Comparison of ENCODE assay signal across 8 cellular contexts in the genomic region with DNA sequence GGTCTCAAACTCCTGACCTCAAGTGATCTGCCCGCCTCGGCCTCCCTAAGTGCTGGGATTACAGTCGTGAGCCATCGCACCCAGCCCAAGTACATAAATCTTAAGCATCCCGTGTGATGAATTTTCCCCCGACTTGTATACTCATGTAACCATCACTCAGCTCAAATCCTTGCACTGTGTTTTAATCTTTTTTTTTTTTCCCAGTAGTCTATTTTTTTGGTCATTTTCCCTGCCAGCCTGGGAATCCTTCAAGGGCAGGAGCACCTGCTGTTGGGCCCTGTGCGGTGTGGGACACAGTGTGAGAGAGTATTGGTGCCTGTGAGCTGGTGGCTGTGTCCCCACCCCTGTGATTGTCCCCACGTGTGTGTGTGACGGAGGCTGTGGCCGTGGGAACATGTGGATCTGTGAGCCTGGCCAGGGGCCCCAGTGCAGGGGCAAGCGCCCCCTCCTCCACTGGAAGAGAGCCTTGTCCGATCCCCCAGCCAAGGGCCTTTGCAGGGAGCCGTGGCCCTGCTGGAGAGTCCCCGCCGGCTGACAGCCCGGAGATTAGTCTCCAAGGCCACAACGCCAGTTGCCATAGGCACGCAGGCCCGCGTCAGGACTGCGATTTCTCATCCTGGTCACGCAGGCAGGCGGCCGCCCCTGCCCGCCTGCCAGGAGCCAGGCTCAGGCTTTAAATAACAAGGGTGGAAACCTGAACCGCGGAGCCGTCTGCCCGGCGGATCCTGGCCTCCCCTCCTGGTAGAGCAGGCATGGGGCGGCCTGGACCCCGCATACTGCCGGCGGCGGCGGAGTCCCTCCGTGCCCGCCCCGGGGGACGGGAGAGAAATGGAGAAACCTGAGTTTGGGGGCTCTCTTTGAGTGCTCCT. TPM values are rescaled to one million over a fixed set of nuclear protein-coding genes. Genes with fewer than 3 reads are reported as not detected.
DNase-seq lines count a peak whose midpoint lies in the region; ATAC-seq and TF ChIP-seq lines count a peak whose summit lies in the region.

No MANE protein-coding gene starts in this region.

- no peaks in the 10 kb centered on the region for H4K20me1 ChIP-seq in osteoblast (ENCODE audit: insufficient read depth, low read length)

- H3K36me3 ChIP-seq in cardiac muscle cell (no peaks in the 10 kb centered on the region), osteoblast (ENCODE audit: insufficient read depth, low read length) (no peaks in the 10 kb centered on the region)

- peaks cover 56% of the 10 kb centered on the region for H3K4me1 ChIP-seq in cardiac muscle cell (ENCODE audit: low read depth)
- peaks cover 80% of the 10 kb centered on the region for H3K4me1 ChIP-seq in osteoblast (ENCODE audit: insufficient read depth, low read length)

- H3K79me2 ChIP-seq in osteoblast (ENCODE audit: insufficient read depth, low read length) = peaks cover 39% of the 10 kb centered on the region

- H3K4me2 ChIP-seq in osteoblast (ENCODE audit: insufficient read depth, low read length) = peak overlapping the region; percentile 79

- no peaks in the 10 kb centered on the region for H3K9me3 ChIP-seq in cardiac muscle cell (ENCODE audit: low read depth)
- H3K9me3 ChIP-seq in osteoblast (ENCODE audit: low read depth, low read length) = no peaks in the 10 kb centered on the region

- H3K4me3 ChIP-seq in cardiac muscle cell (no peak overlapping the region), osteoblast (ENCODE audit: insufficient read depth, low read length) (peak overlapping the region; percentile 63)

- no peak for ATAC-seq in GM21515 (IDR thresholded peaks at IDR 0.05; ENCODE audit: unreplicated experiment)
- ATAC-seq in GM21423 (IDR thresholded peaks at IDR 0.05; ENCODE audit: unreplicated experiment) = no peak

- H3K27me3 ChIP-seq in cardiac muscle cell (no peaks in the 10 kb centered on the region), osteoblast (ENCODE audit: insufficient read depth, low read length) (no peaks in the 10 kb centered on the region)

- H3K27ac ChIP-seq in adipose tissue (ENCODE audit: low read depth, low read length) (peak overlapping the region; percentile 46), cardiac muscle cell (peak overlapping the region; percentile 97), osteoblast (ENCODE audit: low read depth, low read length) (peak overlapping the region; percentile 99)

- WGBS in adipose tissue, 3 donors = 10 to 18% (median 17%) methylated on average over 34 to 40 of the region's 40 CpGs

- DNase-seq in NCI-H1694 (lab: John Stamatoyannopoulos, UW) (peak; percentile 34), NCI-H1694 treated with DMSO at 0.1 percent for 48 hours (lab: John Stamatoyannopoulos, UW) (no peak), cardiac muscle cell (ENCODE audit: low read depth in 1 of 2, low spot score in 1 of 2) (peak; percentile 86 to 96), osteoblast (ENCODE audit: insufficient read length, low spot score, missing footprints) (peak; percentile 96), NCI-H1105 (lab: John Stamatoyannopoulos, UW) (no peak)

- TF ChIP-seq CTCF in cardiac muscle cell (IDR thresholded peaks at IDR 0.05; ENCODE audit: low read depth, low read length) (no peak), osteoblast (IDR thresholded peaks at IDR 0.05; ENCODE audit: extremely low read depth, low read depth, low read length) (no peak)

- no peak overlapping the region for H2AFZ ChIP-seq in osteoblast (ENCODE audit: low read length)

RNA-seq across cellular contexts. Expression of a gene that starts 26.5 kb away (rescaled TPM):
- polyA plus RNA-seq in adipose tissue = 10 to 100 TPM in 1 of 3 donors, 1 to 10 TPM in 2; 4.0 to 10.1 (median 9.1) TPM
- 33.0 and 51.4 TPM in 2 replicates for total RNA-seq in cardiac muscle cell
- 29.6 and 49.3 TPM in 2 replicates for polyA plus RNA-seq in cardiac muscle cell
- 15.9 and 18.6 TPM in 2 replicates for total RNA-seq in osteoblast

Comparison
In these comparisons a context has a peak if more than half of its experiments do, and no peak if none do; other contexts are left out.
1. DNase-seq: peak in NCI-H1694 (single experiment), cardiac muscle cell (2 of 2) and osteoblast (single experiment); none in NCI-H1694 treated with DMSO at 0.1 percent for 48 hours (single experiment) and NCI-H1105 (single experiment).
2. H3K27ac ChIP-seq: peak in every context shown above with its lines; median percentile 99 in osteoblast; 97 in cardiac muscle cell; 46 in adipose tissue.